2 cellular contexts compared by ENCODE assay signal in the genomic region with DNA sequence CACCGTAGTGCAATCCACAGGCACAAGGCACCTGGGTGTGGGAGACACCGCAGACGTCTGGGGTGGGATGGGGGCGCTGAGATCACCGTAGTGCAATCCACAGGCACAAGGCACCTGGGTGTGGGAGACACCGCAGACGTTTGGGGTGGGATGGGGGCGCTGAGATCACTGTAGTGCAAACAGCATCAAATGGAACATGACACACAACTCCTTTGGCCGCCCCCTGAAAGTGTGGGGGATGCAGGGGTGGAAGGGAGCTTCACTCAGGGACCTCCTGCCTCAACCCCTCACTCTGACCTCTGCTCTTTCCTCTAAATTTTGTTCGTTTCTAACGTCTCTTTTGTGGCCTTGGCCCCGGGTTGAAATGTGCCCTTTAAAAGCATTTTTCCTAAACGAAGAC. TPM values are rescaled to one million over a fixed set of nuclear protein-coding genes. Genes with fewer than 3 reads are reported as not detected.
"Had no signal": no experiment of that assay in that cellular context is flagged by ENCODE, and none has a peak within 500 bp of the region (broad histone marks: within the 10 kb centered on the region; RNA-seq: fewer than 3 reads in every experiment).

No MANE protein-coding gene starts in this region.

RNA-seq across cellular contexts. Expression of a gene that starts 20.3 kb away (rescaled TPM):
- polyA plus RNA-seq: keratinocyte, mammary epithelial cell had no signal
